Comparison of ENCODE assay signal across 1 cellular context in the genomic region with DNA sequence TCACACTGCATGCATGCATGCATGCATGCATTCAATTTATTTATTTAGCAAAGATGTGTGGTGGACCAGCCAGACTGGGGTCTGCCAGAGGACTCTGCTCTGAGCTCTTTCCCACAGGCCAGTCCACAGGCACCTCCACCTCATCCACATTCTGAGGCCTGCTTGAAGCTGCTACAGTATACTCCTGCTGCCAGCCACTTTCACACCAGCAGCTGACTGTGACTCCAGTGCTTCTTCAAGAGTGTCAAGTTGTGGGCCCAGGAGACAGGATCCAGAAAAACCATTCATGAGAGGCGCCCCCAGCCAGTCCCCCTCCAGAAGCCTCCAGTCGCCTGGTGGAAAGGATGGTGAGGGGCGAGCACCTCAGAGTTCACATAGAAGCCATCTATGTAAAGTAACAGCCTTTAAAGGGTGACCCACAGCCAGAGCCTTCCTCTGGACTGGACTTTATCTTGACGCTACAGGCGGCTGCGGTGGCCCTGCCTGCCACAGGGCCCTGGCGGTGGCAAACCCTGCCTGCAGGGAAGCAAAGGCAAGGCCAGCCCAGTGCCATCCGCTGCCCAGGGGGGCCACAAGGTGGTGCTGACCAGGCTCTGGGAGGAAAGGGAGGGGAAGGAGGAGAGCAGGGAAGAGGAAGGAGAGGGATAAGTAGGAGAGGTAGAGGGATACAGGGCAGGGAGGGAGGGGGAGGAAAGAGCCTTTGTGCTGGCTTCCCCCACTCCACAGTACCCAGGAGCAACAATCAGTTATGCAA.
TF ChIP-seq lines count a peak whose summit lies in the region.

No MANE protein-coding gene starts in this region.

TF ChIP-seq in K562, 482 proteins besides CTCF, POLR2A, EP300 and RAD21 (continued from another document and continues in another):
- TF ChIP-seq, protein P1, sequence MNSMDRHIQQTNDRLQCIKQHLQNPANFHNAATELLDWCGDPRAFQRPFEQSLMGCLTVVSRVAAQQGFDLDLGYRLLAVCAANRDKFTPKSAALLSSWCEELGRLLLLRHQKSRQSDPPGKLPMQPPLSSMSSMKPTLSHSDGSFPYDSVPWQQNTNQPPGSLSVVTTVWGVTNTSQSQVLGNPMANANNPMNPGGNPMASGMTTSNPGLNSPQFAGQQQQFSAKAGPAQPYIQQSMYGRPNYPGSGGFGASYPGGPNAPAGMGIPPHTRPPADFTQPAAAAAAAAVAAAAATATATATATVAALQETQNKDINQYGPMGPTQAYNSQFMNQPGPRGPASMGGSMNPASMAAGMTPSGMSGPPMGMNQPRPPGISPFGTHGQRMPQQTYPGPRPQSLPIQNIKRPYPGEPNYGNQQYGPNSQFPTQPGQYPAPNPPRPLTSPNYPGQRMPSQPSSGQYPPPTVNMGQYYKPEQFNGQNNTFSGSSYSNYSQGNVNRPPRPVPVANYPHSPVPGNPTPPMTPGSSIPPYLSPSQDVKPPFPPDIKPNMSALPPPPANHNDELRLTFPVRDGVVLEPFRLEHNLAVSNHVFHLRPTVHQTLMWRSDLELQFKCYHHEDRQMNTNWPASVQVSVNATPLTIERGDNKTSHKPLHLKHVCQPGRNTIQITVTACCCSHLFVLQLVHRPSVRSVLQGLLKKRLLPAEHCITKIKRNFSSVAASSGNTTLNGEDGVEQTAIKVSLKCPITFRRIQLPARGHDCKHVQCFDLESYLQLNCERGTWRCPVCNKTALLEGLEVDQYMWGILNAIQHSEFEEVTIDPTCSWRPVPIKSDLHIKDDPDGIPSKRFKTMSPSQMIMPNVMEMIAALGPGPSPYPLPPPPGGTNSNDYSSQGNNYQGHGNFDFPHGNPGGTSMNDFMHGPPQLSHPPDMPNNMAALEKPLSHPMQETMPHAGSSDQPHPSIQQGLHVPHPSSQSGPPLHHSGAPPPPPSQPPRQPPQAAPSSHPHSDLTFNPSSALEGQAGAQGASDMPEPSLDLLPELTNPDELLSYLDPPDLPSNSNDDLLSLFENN (IDR thresholded peaks at IDR 0.05; ENCODE audit: low read depth in 2 of 2, low read length in 2 of 2) = 0 out of 4 replicates have a peak, but pooled peaks of 1 of the 2 experiments have one; percentile 23
- TF ChIP-seq RB1 (IDR thresholded peaks at IDR 0.05; ENCODE audit: low read depth) = no peak
- TF ChIP-seq, protein P2, sequence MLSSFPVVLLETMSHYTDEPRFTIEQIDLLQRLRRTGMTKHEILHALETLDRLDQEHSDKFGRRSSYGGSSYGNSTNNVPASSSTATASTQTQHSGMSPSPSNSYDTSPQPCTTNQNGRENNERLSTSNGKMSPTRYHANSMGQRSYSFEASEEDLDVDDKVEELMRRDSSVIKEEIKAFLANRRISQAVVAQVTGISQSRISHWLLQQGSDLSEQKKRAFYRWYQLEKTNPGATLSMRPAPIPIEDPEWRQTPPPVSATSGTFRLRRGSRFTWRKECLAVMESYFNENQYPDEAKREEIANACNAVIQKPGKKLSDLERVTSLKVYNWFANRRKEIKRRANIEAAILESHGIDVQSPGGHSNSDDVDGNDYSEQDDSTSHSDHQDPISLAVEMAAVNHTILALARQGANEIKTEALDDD (IDR thresholded peaks at IDR 0.05) = no peak
- TF ChIP-seq TCF3 (CRISPR knock-in tag; IDR thresholded peaks at IDR 0.05) = peak; percentile 92
- TF ChIP-seq FOXJ2 (tag; IDR thresholded peaks at IDR 0.05) = no peak
- TF ChIP-seq RFX7 (CRISPR knock-in tag; IDR thresholded peaks at IDR 0.05) = no peak
- TF ChIP-seq MCM3 (IDR thresholded peaks at IDR 0.05) = no peak
- no peak for TF ChIP-seq TRIM24 (IDR thresholded peaks at IDR 0.05)
- TF ChIP-seq FOSL1 (tag; conservative IDR thresholded peaks at IDR 0.05) = no peak
- peak; percentile 50; the same call in 1 of the 2 replicates for TF ChIP-seq RBFOX2 (IDR thresholded peaks at IDR 0.05; ENCODE audit: low read depth, low read length)
- TF ChIP-seq, protein P3, sequence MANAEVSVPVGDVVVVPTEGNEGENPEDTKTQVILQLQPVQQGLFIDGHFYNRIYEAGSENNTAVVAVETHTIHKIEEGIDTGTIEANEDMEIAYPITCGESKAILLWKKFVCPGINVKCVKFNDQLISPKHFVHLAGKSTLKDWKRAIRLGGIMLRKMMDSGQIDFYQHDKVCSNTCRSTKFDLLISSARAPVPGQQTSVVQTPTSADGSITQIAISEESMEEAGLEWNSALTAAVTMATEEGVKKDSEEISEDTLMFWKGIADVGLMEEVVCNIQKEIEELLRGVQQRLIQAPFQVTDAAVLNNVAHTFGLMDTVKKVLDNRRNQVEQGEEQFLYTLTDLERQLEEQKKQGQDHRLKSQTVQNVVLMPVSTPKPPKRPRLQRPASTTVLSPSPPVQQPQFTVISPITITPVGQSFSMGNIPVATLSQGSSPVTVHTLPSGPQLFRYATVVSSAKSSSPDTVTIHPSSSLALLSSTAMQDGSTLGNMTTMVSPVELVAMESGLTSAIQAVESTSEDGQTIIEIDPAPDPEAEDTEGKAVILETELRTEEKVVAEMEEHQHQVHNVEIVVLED (CRISPR knock-in tag; IDR thresholded peaks at IDR 0.05) = no peak
- no peak for TF ChIP-seq JUNB (CRISPR knock-in tag; conservative IDR thresholded peaks at IDR 0.05)
- no peak for TF ChIP-seq RHOXF2B (CRISPR knock-in tag; conservative IDR thresholded peaks at IDR 0.05)
- TF ChIP-seq, protein P4, sequence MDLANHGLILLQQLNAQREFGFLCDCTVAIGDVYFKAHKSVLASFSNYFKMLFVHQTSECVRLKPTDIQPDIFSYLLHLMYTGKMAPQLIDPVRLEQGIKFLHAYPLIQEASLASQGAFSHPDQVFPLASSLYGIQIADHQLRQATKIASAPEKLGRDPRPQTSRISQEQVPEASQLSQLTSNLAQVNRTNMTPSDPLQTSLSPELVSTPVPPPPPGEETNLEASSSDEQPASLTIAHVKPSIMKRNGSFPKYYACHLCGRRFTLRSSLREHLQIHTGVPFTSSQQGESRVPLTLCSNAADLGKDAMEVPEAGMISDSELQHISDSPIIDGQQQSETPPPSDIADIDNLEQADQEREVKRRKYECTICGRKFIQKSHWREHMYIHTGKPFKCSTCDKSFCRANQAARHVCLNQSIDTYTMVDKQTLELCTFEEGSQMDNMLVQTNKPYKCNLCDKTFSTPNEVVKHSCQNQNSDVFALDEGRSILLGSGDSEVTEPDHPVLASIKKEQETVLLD (IDR thresholded peaks at IDR 0.05) = peak; percentile 75
- no peak for TF ChIP-seq FUS (optimal IDR thresholded peaks at IDR 0.05; ENCODE audit: low read depth, low read length)
- TF ChIP-seq ZNF124 (CRISPR knock-in tag; IDR thresholded peaks at IDR 0.05) = no peak
- TF ChIP-seq, protein P5, sequence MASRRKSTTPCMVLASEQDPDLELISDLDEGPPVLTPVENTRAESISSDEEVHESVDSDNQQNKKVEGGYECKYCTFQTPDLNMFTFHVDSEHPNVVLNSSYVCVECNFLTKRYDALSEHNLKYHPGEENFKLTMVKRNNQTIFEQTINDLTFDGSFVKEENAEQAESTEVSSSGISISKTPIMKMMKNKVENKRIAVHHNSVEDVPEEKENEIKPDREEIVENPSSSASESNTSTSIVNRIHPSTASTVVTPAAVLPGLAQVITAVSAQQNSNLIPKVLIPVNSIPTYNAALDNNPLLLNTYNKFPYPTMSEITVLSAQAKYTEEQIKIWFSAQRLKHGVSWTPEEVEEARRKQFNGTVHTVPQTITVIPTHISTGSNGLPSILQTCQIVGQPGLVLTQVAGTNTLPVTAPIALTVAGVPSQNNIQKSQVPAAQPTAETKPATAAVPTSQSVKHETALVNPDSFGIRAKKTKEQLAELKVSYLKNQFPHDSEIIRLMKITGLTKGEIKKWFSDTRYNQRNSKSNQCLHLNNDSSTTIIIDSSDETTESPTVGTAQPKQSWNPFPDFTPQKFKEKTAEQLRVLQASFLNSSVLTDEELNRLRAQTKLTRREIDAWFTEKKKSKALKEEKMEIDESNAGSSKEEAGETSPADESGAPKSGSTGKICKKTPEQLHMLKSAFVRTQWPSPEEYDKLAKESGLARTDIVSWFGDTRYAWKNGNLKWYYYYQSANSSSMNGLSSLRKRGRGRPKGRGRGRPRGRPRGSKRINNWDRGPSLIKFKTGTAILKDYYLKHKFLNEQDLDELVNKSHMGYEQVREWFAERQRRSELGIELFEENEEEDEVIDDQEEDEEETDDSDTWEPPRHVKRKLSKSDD (conservative IDR thresholded peaks at IDR 0.05; ENCODE audit: low read length) = no peak
- peak; percentile 78 for TF ChIP-seq SMARCA4 (IDR thresholded peaks at IDR 0.05)
- TF ChIP-seq STAG1 (CRISPR knock-in tag; IDR thresholded peaks at IDR 0.05; ENCODE audit: borderline replicate concordance) = no peak
- TF ChIP-seq, protein P6, sequence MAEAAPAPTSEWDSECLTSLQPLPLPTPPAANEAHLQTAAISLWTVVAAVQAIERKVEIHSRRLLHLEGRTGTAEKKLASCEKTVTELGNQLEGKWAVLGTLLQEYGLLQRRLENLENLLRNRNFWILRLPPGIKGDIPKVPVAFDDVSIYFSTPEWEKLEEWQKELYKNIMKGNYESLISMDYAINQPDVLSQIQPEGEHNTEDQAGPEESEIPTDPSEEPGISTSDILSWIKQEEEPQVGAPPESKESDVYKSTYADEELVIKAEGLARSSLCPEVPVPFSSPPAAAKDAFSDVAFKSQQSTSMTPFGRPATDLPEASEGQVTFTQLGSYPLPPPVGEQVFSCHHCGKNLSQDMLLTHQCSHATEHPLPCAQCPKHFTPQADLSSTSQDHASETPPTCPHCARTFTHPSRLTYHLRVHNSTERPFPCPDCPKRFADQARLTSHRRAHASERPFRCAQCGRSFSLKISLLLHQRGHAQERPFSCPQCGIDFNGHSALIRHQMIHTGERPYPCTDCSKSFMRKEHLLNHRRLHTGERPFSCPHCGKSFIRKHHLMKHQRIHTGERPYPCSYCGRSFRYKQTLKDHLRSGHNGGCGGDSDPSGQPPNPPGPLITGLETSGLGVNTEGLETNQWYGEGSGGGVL (CRISPR knock-in tag; IDR thresholded peaks at IDR 0.05) = no peak
- no peak for TF ChIP-seq GTF2A2 (tag; IDR thresholded peaks at IDR 0.05)
- no peak for TF ChIP-seq NFE2 (IDR thresholded peaks at IDR 0.05; ENCODE audit: low read depth)
- 0 out of 2 replicates have a peak, but pooled peaks have one; percentile 40 for TF ChIP-seq ZNF444 (CRISPR knock-in tag; IDR thresholded peaks at IDR 0.05)
- peak; percentile 43; the same call in 1 of the 2 replicates for TF ChIP-seq ZKSCAN1 (IDR thresholded peaks at IDR 0.05; ENCODE audit: low read depth, low read length)
- TF ChIP-seq EP400 (IDR thresholded peaks at IDR 0.05) = no peak
- TF ChIP-seq, protein P7, sequence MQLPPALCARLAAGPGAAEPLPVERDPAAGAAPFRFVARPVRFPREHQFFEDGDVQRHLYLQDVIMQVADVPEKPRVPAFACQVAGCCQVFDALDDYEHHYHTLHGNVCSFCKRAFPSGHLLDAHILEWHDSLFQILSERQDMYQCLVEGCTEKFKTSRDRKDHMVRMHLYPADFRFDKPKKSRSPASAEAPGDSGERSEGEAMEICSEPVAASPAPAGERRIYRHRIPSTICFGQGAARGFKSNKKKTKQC (CRISPR knock-in tag; IDR thresholded peaks at IDR 0.05) = no peak
- TF ChIP-seq ZNF133 (CRISPR knock-in tag; IDR thresholded peaks at IDR 0.05) = no peak
- peak in 1 of 2 experiments; percentile 79; a peak in 1 of 4 replicates for TF ChIP-seq HDAC1 (IDR thresholded peaks at IDR 0.05)
- TF ChIP-seq, protein P8, sequence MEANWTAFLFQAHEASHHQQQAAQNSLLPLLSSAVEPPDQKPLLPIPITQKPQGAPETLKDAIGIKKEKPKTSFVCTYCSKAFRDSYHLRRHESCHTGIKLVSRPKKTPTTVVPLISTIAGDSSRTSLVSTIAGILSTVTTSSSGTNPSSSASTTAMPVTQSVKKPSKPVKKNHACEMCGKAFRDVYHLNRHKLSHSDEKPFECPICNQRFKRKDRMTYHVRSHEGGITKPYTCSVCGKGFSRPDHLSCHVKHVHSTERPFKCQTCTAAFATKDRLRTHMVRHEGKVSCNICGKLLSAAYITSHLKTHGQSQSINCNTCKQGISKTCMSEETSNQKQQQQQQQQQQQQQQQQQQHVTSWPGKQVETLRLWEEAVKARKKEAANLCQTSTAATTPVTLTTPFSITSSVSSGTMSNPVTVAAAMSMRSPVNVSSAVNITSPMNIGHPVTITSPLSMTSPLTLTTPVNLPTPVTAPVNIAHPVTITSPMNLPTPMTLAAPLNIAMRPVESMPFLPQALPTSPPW (CRISPR knock-in tag; IDR thresholded peaks at IDR 0.05) = peak; percentile 53
- TF ChIP-seq RNF2 (IDR thresholded peaks at IDR 0.05) = no peak
- TF ChIP-seq DMBX1 (CRISPR knock-in tag; IDR thresholded peaks at IDR 0.05; ENCODE audit: borderline replicate concordance) = peak; percentile 76; the same call in 1 of the 2 replicates
- TF ChIP-seq ELF2 (CRISPR knock-in tag; IDR thresholded peaks at IDR 0.05) = no peak
- 0 out of 2 replicates have a peak, but pooled peaks have one; percentile 38 for TF ChIP-seq PML (IDR thresholded peaks at IDR 0.05; ENCODE audit: low read length)
- peak; percentile 66 for TF ChIP-seq TEAD4 (IDR thresholded peaks at IDR 0.05; ENCODE audit: low read length)
- no peak for TF ChIP-seq TEAD4 (CRISPR knock-in tag; IDR thresholded peaks at IDR 0.05; ENCODE audit: borderline replicate concordance)
- TF ChIP-seq GATAD2B (IDR thresholded peaks at IDR 0.05; ENCODE audit: borderline replicate concordance) = no peak
- peak; percentile 91; the same call in 1 of the 2 replicates for TF ChIP-seq GATAD2A (IDR thresholded peaks at IDR 0.05)
- TF ChIP-seq SNIP1 (IDR thresholded peaks at IDR 0.05; ENCODE audit: low read depth) = no peak
- TF ChIP-seq EHMT2 (IDR thresholded peaks at IDR 0.05) = 0 out of 2 replicates have a peak, but pooled peaks have one; percentile 7
- TF ChIP-seq NR4A1 (CRISPR knock-in tag; IDR thresholded peaks at IDR 0.05) = no peak
- TF ChIP-seq NR4A1 (tag; IDR thresholded peaks at IDR 0.05) = 0 out of 2 replicates have a peak, but pooled peaks have one; percentile 37
- TF ChIP-seq, protein P9, sequence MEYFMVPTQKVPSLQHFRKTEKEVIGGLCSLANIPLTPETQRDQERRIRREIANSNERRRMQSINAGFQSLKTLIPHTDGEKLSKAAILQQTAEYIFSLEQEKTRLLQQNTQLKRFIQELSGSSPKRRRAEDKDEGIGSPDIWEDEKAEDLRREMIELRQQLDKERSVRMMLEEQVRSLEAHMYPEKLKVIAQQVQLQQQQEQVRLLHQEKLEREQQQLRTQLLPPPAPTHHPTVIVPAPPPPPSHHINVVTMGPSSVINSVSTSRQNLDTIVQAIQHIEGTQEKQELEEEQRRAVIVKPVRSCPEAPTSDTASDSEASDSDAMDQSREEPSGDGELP (CRISPR knock-in tag; IDR thresholded peaks at IDR 0.05; ENCODE audit: borderline replicate concordance) = peak; percentile 49; the same call in 1 of the 2 replicates
- TF ChIP-seq, protein P10, sequence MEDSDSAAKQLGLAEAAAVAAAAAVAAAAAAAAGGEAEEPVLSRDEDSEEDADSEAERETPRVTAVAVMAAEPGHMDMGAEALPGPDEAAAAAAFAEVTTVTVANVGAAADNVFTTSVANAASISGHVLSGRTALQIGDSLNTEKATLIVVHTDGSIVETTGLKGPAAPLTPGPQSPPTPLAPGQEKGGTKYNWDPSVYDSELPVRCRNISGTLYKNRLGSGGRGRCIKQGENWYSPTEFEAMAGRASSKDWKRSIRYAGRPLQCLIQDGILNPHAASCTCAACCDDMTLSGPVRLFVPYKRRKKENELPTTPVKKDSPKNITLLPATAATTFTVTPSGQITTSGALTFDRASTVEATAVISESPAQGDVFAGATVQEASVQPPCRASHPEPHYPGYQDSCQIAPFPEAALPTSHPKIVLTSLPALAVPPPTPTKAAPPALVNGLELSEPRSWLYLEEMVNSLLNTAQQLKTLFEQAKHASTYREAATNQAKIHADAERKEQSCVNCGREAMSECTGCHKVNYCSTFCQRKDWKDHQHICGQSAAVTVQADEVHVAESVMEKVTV (CRISPR knock-in tag; IDR thresholded peaks at IDR 0.05) = 0 out of 2 replicates have a peak, but pooled peaks have one; percentile 14
